8 cellular contexts compared by ENCODE assay signal in the genomic region with DNA sequence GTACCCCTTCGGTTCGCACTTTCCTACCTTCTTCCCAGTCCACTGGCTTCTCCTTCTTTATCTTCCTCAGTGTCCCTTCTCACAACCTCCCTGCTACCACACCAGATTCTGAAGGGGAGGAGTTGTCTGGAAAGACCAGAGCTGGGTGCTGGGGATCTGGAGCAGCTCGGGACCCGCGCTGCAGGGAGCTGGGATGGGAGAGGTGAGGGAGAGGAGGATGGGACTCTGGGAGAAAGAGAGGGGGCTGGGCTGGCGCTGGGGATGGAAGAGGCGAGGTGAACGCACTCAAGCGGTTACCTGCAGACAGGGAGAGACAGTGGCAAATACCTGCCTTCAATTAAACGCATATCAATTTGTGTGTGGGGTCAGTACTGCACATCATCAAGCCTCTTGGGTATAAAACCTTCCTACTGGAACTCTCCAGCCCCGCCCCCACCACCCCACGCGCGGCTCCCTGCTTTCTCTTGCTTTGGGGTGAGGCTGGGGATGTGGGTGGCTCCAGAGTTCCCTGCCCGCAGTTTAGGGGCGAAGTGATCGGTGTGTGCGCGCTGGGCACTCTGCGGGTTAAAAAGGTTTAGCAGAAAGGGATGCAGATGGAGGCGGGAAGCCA. TPM values are rescaled to one million over a fixed set of nuclear protein-coding genes. Genes with fewer than 3 reads are reported as not detected.
DNase-seq lines count a peak whose midpoint lies in the region; ATAC-seq lines count a peak whose summit lies in the region.

No MANE protein-coding gene starts in this region.

- H3K4me1 ChIP-seq in iPS-18a (ENCODE audit: control insufficient read depth, low read depth, low read length): peaks cover 22% of the 10 kb centered on the region

- H3K9ac ChIP-seq in iPS-18a (ENCODE audit: low read length): peak overlapping the region; percentile 83

- peaks cover 29% of the 10 kb centered on the region for H3K27me3 ChIP-seq in iPS-18a (ENCODE audit: control insufficient read depth, insufficient read depth, low read length)

- H3K9me3 Mint-ChIP-seq in activated T-helper 2 cell treated with anti-CD3 and anti-CD28 coated beads, Interferon-gamma antibody, Interleukin-2, Interleukin-4, amounts not matched to agents 10 μg/mL and 5 μg/mL and 100 μg/mL, durations not matched to agents 14 hours and 24 hours and 36 hours: no peaks in the 10 kb centered on the region
- H3K9me3 Mint-ChIP-seq in stimulated activated naive CD8-positive, alpha-beta T cell treated with anti-CD3 and anti-CD28 coated beads, Interleukin-15, amount 100 ng/mL, for 72 hours: peaks cover 5 to 7% of the 10 kb centered on the region in 2 donors

- H3K27ac ChIP-seq in iPS-18a (ENCODE audit: low read length): no peak overlapping the region

- intact Hi-C loops in activated T-helper 2 cell treated with anti-CD3 and anti-CD28 coated beads, Interferon-gamma antibody, Interleukin-2, Interleukin-4, amounts not matched to agents 10 μg/mL and 5 μg/mL and 100 μg/mL, durations not matched to agents 14 hours and 24 hours and 36 hours (cut with micrococcal nuclease): no loop called here

- peak overlapping the region; percentile 80 for H3K4me3 Mint-ChIP-seq in activated T-helper 2 cell treated with anti-CD3 and anti-CD28 coated beads, Interferon-gamma antibody, Interleukin-2, Interleukin-4, amounts not matched to agents 10 μg/mL and 5 μg/mL and 100 μg/mL, durations not matched to agents 14 hours and 24 hours and 36 hours (ENCODE audit: low read depth)
- peak overlapping the region; percentile 98 to 99 for H3K4me3 Mint-ChIP-seq in stimulated activated naive CD8-positive, alpha-beta T cell treated with anti-CD3 and anti-CD28 coated beads, Interleukin-15, amount 100 ng/mL, for 72 hours

- peaks cover 25% of the 10 kb centered on the region for H3K4me1 Mint-ChIP-seq in activated T-helper 2 cell treated with anti-CD3 and anti-CD28 coated beads, Interferon-gamma antibody, Interleukin-2, Interleukin-4, amounts not matched to agents 10 μg/mL and 5 μg/mL and 100 μg/mL, durations not matched to agents 14 hours and 24 hours and 36 hours (ENCODE audit: low read depth)
- H3K4me1 Mint-ChIP-seq in stimulated activated naive CD8-positive, alpha-beta T cell treated with anti-CD3 and anti-CD28 coated beads, Interleukin-15, amount 100 ng/mL, for 72 hours: peaks cover 63% of the 10 kb centered on the region

- H3K9me3 ChIP-seq in iPS-18a (ENCODE audit: control insufficient read depth, low read depth, low read length): no peaks in the 10 kb centered on the region

- no peak for ATAC-seq in stimulated activated naive CD8-positive, alpha-beta T cell treated with anti-CD3 and anti-CD28 coated beads, Interleukin-15, amount 100 ng/mL, for 72 hours
- no peak for ATAC-seq in HG03460 (IDR thresholded peaks at IDR 0.05; ENCODE audit: unreplicated experiment)
- no peak for ATAC-seq in HG02678 (IDR thresholded peaks at IDR 0.05; ENCODE audit: unreplicated experiment)
- ATAC-seq in GM19467 (IDR thresholded peaks at IDR 0.05; ENCODE audit: unreplicated experiment): no peak

- H3K27ac Mint-ChIP-seq in activated T-helper 2 cell treated with anti-CD3 and anti-CD28 coated beads, Interferon-gamma antibody, Interleukin-2, Interleukin-4, amounts not matched to agents 10 μg/mL and 5 μg/mL and 100 μg/mL, durations not matched to agents 14 hours and 24 hours and 36 hours: peak overlapping the region; percentile 45
- H3K27ac Mint-ChIP-seq in stimulated activated naive CD8-positive, alpha-beta T cell treated with anti-CD3 and anti-CD28 coated beads, Interleukin-15, amount 100 ng/mL, for 72 hours: peak overlapping the region; percentile 27 to 69

- H3K36me3 Mint-ChIP-seq in activated T-helper 2 cell treated with anti-CD3 and anti-CD28 coated beads, Interferon-gamma antibody, Interleukin-2, Interleukin-4, amounts not matched to agents 10 μg/mL and 5 μg/mL and 100 μg/mL, durations not matched to agents 14 hours and 24 hours and 36 hours (ENCODE audit: low read depth): peaks cover 5% of the 10 kb centered on the region

- peak overlapping the region; percentile 95 for H3K4me3 ChIP-seq in iPS-18a (ENCODE audit: low read length)

- no peaks in the 10 kb centered on the region for H3K36me3 ChIP-seq in iPS-18a (ENCODE audit: control insufficient read depth, low read depth, low read length)

- DNase-seq in NCI-H146 (lab: John Stamatoyannopoulos, UW) (peak; percentile 31), NCI-H146 treated with DMSO at 0.1 percent for 48 hours (lab: John Stamatoyannopoulos, UW; ENCODE audit: unreplicated experiment) (no peak)
- DNase-seq in activated T-helper 2 cell treated with anti-CD3 and anti-CD28 coated beads, Interferon-gamma antibody, Interleukin-2, Interleukin-4, amounts not matched to agents 10 μg/mL and 5 μg/mL and 100 μg/mL, durations not matched to agents 14 hours and 24 hours and 36 hours (ENCODE audit: low spot score): no peak
- DNase-seq in stimulated activated naive CD8-positive, alpha-beta T cell treated with anti-CD3 and anti-CD28 coated beads, Interleukin-15, amount 100 ng/mL, for 72 hours: no peak

- H3K27me3 Mint-ChIP-seq in activated T-helper 2 cell treated with anti-CD3 and anti-CD28 coated beads, Interferon-gamma antibody, Interleukin-2, Interleukin-4, amounts not matched to agents 10 μg/mL and 5 μg/mL and 100 μg/mL, durations not matched to agents 14 hours and 24 hours and 36 hours (ENCODE audit: low read depth): peaks cover 12% of the 10 kb centered on the region
- H3K27me3 Mint-ChIP-seq in stimulated activated naive CD8-positive, alpha-beta T cell treated with anti-CD3 and anti-CD28 coated beads, Interleukin-15, amount 100 ng/mL, for 72 hours: peaks cover 26% of the 10 kb centered on the region

RNA-seq across cellular contexts. Expression of gene PAM, which starts 1.1 kb away (rescaled TPM):
- total RNA-seq in activated T-helper 2 cell treated with anti-CD3 and anti-CD28 coated beads, Interferon-gamma antibody, Interleukin-2, Interleukin-4, amounts not matched to agents 10 μg/mL and 5 μg/mL and 100 μg/mL, durations not matched to agents 14 hours and 24 hours and 36 hours: 48.0 and 59.9 TPM in 2 replicates
